Comparison of ENCODE assay signal across 19 cellular contexts in genomic region chr3:78765671-78766485, GRCh38.
DNase-seq lines count a peak whose midpoint lies in the region; ATAC-seq and TF ChIP-seq lines count a peak whose summit lies in the region.
"Had no signal": no experiment of that assay in that cellular context is flagged by ENCODE, and none has a peak within 500 bp of the region (broad histone marks: within the 10 kb centered on the region; RNA-seq: fewer than 3 reads in every experiment).

No MANE protein-coding gene starts in this region.

- CTCF ChIA-PET in CD8-positive, alpha-beta T cell (lab: Charles Lee): no interaction called here

- in situ Hi-C loops in SK-MEL-5 (cut with HindIII; ENCODE audit: low pct_unique_long_range_greater_than_20kb, low sequenced_read_pairs): no loop called here

- peaks cover 31% of the 10 kb centered on the region for H3K36me3 Mint-ChIP-seq in nephron progenitor cell (ENCODE audit: low read depth)
- H3K36me3 Mint-ChIP-seq in CD8-positive, alpha-beta T cell: no peaks in the 10 kb centered on the region

- H3K4me1 ChIP-seq in CD8-positive, alpha-beta T cell (ENCODE audit: insufficient read depth, low read length): no peaks in the 10 kb centered on the region
- H3K4me1 ChIP-seq: gastrocnemius medialis, left lung had no signal

- DNase-seq in EL (peak; percentile 2), NCI-H2081 (lab: John Stamatoyannopoulos, UW) (peak; percentile 54 to 86), SK-MEL-5 (ENCODE audit: low read depth, low spot score) (peak; percentile 72), nephron progenitor cell (no peak), midbrain (lab: John Stamatoyannopoulos, UW) (no peak)
- no peak for DNase-seq in CD8-positive, alpha-beta T cell
- no peak for DNase-seq in activated naive CD4-positive, alpha-beta T cell treated with Interleukin-2 at 50 U/mL for 16 hours
- DNase-seq in NK-92 treated with Interleukin-12 subunit alpha and Interleukin-12 subunit beta, amount 100 ng/mL, for 24 hours (lab: John Stamatoyannopoulos, UW): no peak
- DNase-seq: amniotic stem cell, dorsolateral prefrontal cortex, gastrocnemius medialis, left lung, NCI-H1436 treated with DMSO at 0.1 percent for 48 hours, SK-N-SH, small intestine had no signal

- H3K36me3 ChIP-seq in CD8-positive, alpha-beta T cell (ENCODE audit: insufficient read depth, low read length): no peaks in the 10 kb centered on the region
- H3K36me3 ChIP-seq: gastrocnemius medialis, left lung had no signal

- no peak overlapping the region for H3K27ac ChIP-seq in CD8-positive, alpha-beta T cell (ENCODE audit: low read depth, low read length)
- H3K27ac ChIP-seq: C4-2B, gastrocnemius medialis, left lung had no signal

- ATAC-seq in CD8-positive, alpha-beta T cell: no peak
- ATAC-seq: gastrocnemius medialis, HCT116, HepG2, left lung had no signal

- no peaks in the 10 kb centered on the region for H3K27me3 ChIP-seq in CD8-positive, alpha-beta T cell (ENCODE audit: insufficient read depth, low read length)
- H3K27me3 ChIP-seq: dorsolateral prefrontal cortex, gastrocnemius medialis, left lung had no signal

- POLR2A ChIA-PET in CD8-positive, alpha-beta T cell (lab: Charles Lee): no interaction called here

- H3K9me3 ChIP-seq in CD8-positive, alpha-beta T cell (ENCODE audit: low read length): no peaks in the 10 kb centered on the region
- H3K9me3 ChIP-seq: gastrocnemius medialis, left lung, SK-N-SH had no signal

- H3K9me3 Mint-ChIP-seq in nephron progenitor cell: peaks cover 34% of the 10 kb centered on the region
- H3K9me3 Mint-ChIP-seq in CD8-positive, alpha-beta T cell: peaks cover 14% of the 10 kb centered on the region

- peak overlapping the region; percentile 44 for H3K27ac Mint-ChIP-seq in nephron progenitor cell
- no peak overlapping the region for H3K27ac Mint-ChIP-seq in CD8-positive, alpha-beta T cell

- no peak overlapping the region for H3K4me3 ChIP-seq in CD8-positive, alpha-beta T cell (ENCODE audit: low read depth, low read length)
- H3K4me3 ChIP-seq: gastrocnemius medialis, left lung had no signal

- H3K27me3 Mint-ChIP-seq in nephron progenitor cell (ENCODE audit: low read depth, poor library complexity): no peaks in the 10 kb centered on the region
- H3K27me3 Mint-ChIP-seq in CD8-positive, alpha-beta T cell (ENCODE audit: low read depth): no peaks in the 10 kb centered on the region

- no peaks in the 10 kb centered on the region for H3K4me1 Mint-ChIP-seq in nephron progenitor cell
- H3K4me1 Mint-ChIP-seq in CD8-positive, alpha-beta T cell (ENCODE audit: low read depth): no peaks in the 10 kb centered on the region

- no peak for TF ChIP-seq CTCF in nephron progenitor cell (IDR thresholded peaks at IDR 0.05)
- no peak for TF ChIP-seq CTCF in CD8-positive, alpha-beta T cell (IDR thresholded peaks at IDR 0.05)

- H3K4me3 Mint-ChIP-seq in nephron progenitor cell: no peak overlapping the region
- H3K4me3 Mint-ChIP-seq in CD8-positive, alpha-beta T cell: no peak overlapping the region
- H3K4me3 Mint-ChIP-seq: neural crest cell had no signal

- intact Hi-C loops in CD8-positive, alpha-beta T cell (cut with DNase I, micrococcal nuclease): no loop called here

Comparison
In these comparisons a context has a peak if more than half of its experiments do, and no peak if none do; other contexts are left out.
1. DNase-seq: peak in EL (single experiment), NCI-H2081 (2 of 2) and SK-MEL-5 (single experiment); none in nephron progenitor cell (single experiment), CD8-positive, alpha-beta T cell (0 of 7), activated naive CD4-positive, alpha-beta T cell treated with Interleukin-2 at 50 U/mL for 16 hours (single experiment), NK-92 treated with Interleukin-12 subunit alpha and Interleukin-12 subunit beta, amount 100 ng/mL, for 24 hours (single experiment) and midbrain (single experiment).